ENCODE assay signal across 26 cellular contexts in the genomic region with DNA sequence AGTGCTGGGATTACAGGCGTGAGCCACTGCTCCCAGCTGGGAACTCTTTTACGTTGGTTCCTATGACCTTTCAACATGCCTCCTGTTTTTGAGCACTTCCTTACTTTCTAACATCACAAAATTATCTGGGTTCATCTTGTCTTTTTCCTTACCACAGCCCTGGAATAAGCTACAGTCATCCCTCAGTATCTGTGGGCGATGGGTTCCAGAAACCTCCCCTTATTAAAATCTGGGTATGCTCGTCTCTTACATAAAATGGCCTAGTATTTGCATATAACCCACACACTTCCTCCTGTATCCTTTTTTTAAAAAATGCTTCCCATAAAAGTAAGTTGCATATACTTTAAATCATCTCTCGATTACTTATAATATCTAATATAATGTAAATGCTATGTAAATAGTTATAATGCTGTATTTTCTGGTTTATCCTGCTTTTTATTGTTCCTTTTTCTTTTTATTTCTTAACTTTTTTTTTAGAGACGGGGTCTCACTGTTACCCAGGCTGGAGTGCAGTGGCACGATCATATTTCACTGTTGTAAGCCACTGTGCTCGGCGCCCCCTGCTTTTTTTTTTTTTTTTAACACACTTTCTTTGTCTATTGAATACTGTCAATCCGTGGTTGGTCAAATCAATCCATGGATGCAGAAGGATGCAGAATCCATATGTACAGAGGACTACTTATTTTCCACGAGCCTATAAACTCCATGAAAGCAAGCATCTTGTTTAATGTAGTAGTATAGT. TPM values are rescaled to one million over a fixed set of nuclear protein-coding genes. Genes with fewer than 3 reads are reported as not detected.
DNase-seq lines count a peak whose midpoint lies in the region; ATAC-seq and TF ChIP-seq lines count a peak whose summit lies in the region.
"Had no signal": no experiment of that assay in that cellular context is flagged by ENCODE, and none has a peak within 500 bp of the region (broad histone marks: within the 10 kb centered on the region; RNA-seq: fewer than 3 reads in every experiment).

No MANE protein-coding gene starts in this region.

- no peak overlapping the region for H3K4me3 ChIP-seq in HCT116 (replicated peaks in 1 of 2; ENCODE audit: low read depth in 1 of 2, low read length in 2 of 2)
- no peak overlapping the region for H3K4me3 ChIP-seq in neural progenitor cell
- H3K4me3 ChIP-seq: BLaER1 treated with 17β-estradiol and CSF1 and Interleukin-3, amounts not matched to agents 10 nM and 100 nM; coronary artery; spleen; stomach; tibial nerve had no signal

- no peaks in the 10 kb centered on the region for H3K9me2 ChIP-seq in HCT116 (ENCODE audit: insufficient read depth)

- H3K9ac ChIP-seq in HCT116 (ENCODE audit: low read length) (no peak overlapping the region), neural progenitor cell (no peak overlapping the region)

- intact Hi-C loops in activated CD4-positive, alpha-beta T cell treated with anti-CD3 and anti-CD28 coated beads for 36 hours (cut with DNase I, micrococcal nuclease): no loop called here
- intact Hi-C loops in HCT116 (cut with micrococcal nuclease): no loop called here

- RAD21 ChIA-PET in HCT116 (lab: Charles Lee; ENCODE audit: low non-redundant PET in 1 of 2, low total read pairs in 2 of 2, uncharacterized antibody in 2 of 2, unreplicated experiment in 2 of 2): no interaction called here

- H3K9me3 ChIP-seq in HCT116 (ENCODE audit: control insufficient read depth in 1 of 2, insufficient read depth in 1 of 2, low read depth in 1 of 2, low read length in 2 of 2): no peaks in the 10 kb centered on the region
- H3K9me3 ChIP-seq in T-helper 17 cell (ENCODE audit: control insufficient read depth, low read length, poor library complexity, severe bottlenecking): no peaks in the 10 kb centered on the region
- no peaks in the 10 kb centered on the region for H3K9me3 ChIP-seq in neural progenitor cell (ENCODE audit: low read depth)
- H3K9me3 ChIP-seq: BLaER1 treated with 17β-estradiol and CSF1 and Interleukin-3, amounts not matched to agents 10 nM and 100 nM; spleen; stomach; tibial nerve had no signal

- H3K79me2 ChIP-seq in HCT116 (ENCODE audit: insufficient read depth, low read length) (peaks cover 96% of the 10 kb centered on the region), neural progenitor cell (ENCODE audit: low read depth) (peaks cover 14% of the 10 kb centered on the region)

- no peak for TF ChIP-seq POLR2A in HCT116 (IDR thresholded peaks at IDR 0.05; ENCODE audit: borderline replicate concordance, extremely low read depth, insufficient read depth, insufficient read length)

- H3K4me2 ChIP-seq in HCT116 (ENCODE audit: low read length) (no peak overlapping the region), neural progenitor cell (no peak overlapping the region)

- no peaks in the 10 kb centered on the region for H3K4me1 ChIP-seq in HCT116 (ENCODE audit: control insufficient read depth in 1 of 2, insufficient read depth in 2 of 2, low read length in 2 of 2)
- H3K4me1 ChIP-seq in neural progenitor cell: no peaks in the 10 kb centered on the region
- H3K4me1 ChIP-seq: spleen, stomach had no signal

- peak; percentile 19 to 53 (median 29); a peak in 3 of 6 replicates for TF ChIP-seq CTCF in HCT116 (IDR thresholded peaks at IDR 0.05 in 2 of 3, conservative IDR thresholded peaks at IDR 0.05 in 1 of 3; ENCODE audit: borderline replicate concordance in 1 of 3, insufficient read depth in 1 of 3, low read depth in 2 of 3, low read length in 2 of 3)
- TF ChIP-seq CTCF in neural progenitor cell (IDR thresholded peaks at IDR 0.05): peak; percentile 11

- H3K4me1 Mint-ChIP-seq in activated CD4-positive, alpha-beta T cell treated with anti-CD3 and anti-CD28 coated beads for 36 hours: peaks cover 11% of the 10 kb centered on the region
- H3K4me1 Mint-ChIP-seq in T-helper 17 cell: peaks cover 6% of the 10 kb centered on the region
- H3K4me1 Mint-ChIP-seq in neural progenitor cell: no peaks in the 10 kb centered on the region

- 0 out of 2 replicates have a peak, but pooled peaks cover 2% of the 10 kb centered on the region for H4K20me1 ChIP-seq in HCT116 (ENCODE audit: insufficient read depth)
- H4K20me1 ChIP-seq in neural progenitor cell (ENCODE audit: low read depth): no peaks in the 10 kb centered on the region

- H3K27ac Mint-ChIP-seq in activated CD4-positive, alpha-beta T cell treated with anti-CD3 and anti-CD28 coated beads for 36 hours: peak overlapping the region; percentile 25
- H3K27ac Mint-ChIP-seq in T-helper 17 cell (peak overlapping the region; percentile 41), neural progenitor cell (no peak overlapping the region)
- H3K27ac Mint-ChIP-seq: activated CD4-positive, alpha-beta T cell treated with anti-CD3 and anti-CD28 coated beads, Interleukin-2, amount 10 ng/mL, durations not matched to agents 7 days and 5 days had no signal

- H3K4me3 Mint-ChIP-seq in activated CD4-positive, alpha-beta T cell treated with anti-CD3 and anti-CD28 coated beads for 36 hours: no peak overlapping the region
- H3K4me3 Mint-ChIP-seq in T-helper 17 cell (no peak overlapping the region), neural progenitor cell (no peak overlapping the region)
- H3K4me3 Mint-ChIP-seq: activated CD4-positive, alpha-beta T cell treated with anti-CD3 and anti-CD28 coated beads, Interleukin-2, amount 10 ng/mL, durations not matched to agents 7 days and 5 days had no signal

- BruUV-seq in HCT116 (replicated peaks; lab: Mats Ljungman, UMichigan): no TSS peak

- H3K27ac ChIP-seq in HCT116 (ENCODE audit: low read depth, low read length) (no peak overlapping the region), neural progenitor cell (no peak overlapping the region)
- H3K27ac ChIP-seq: coronary artery, spleen, stomach, tibial nerve had no signal

- H3K36me3 Mint-ChIP-seq in activated CD4-positive, alpha-beta T cell treated with anti-CD3 and anti-CD28 coated beads for 36 hours (ENCODE audit: low read depth): peaks cover 63% of the 10 kb centered on the region
- H3K36me3 Mint-ChIP-seq in T-helper 17 cell (ENCODE audit: low read depth) (peaks cover 5% of the 10 kb centered on the region), neural progenitor cell (peaks cover 12% of the 10 kb centered on the region)

- no peak for DNase-seq in activated CD4-positive, alpha-beta T cell treated with anti-CD3 and anti-CD28 coated beads for 36 hours
- no peak for DNase-seq in activated CD4-positive, alpha-beta T cell treated with anti-CD3 and anti-CD28 coated beads, Interleukin-2, amount 50 U/mL, for 1 hour
- DNase-seq in HCT116 (ENCODE audit: low read depth, low spot score): no peak
- no peak for DNase-seq in T-helper 17 cell
- no peak for DNase-seq in neural progenitor cell (ENCODE audit: low spot score)
- no peak for DNase-seq in NCI-H1105 (lab: John Stamatoyannopoulos, UW)
- DNase-seq: activated CD4-positive, alpha-beta T cell treated with anti-CD3 and anti-CD28 coated beads, Interleukin-2, amount 10 ng/mL, durations not matched to agents 7 days and 5 days; activated effector memory CD4-positive, alpha-beta T cell treated with anti-CD3 and anti-CD28 coated beads, Interleukin-2, amount 50 U/mL, for 16 hours; HCEC 1CT; mesenchymal stem cell; NCI-H1694; NCI-H748 treated with DMSO at 0.1 percent for 48 hours; occipital lobe; OCI-M1; retina; SHP77; spleen; stimulated activated CD4-positive, alpha-beta T cell treated with anti-CD3 and anti-CD28 coated beads, Interleukin-4, amount 100 ng/mL, for 24 hours; stomach; T-helper 1 cell had no signal

- POLR2A ChIA-PET in activated CD4-positive, alpha-beta T cell treated with anti-CD3 and anti-CD28 coated beads for 36 hours (lab: Charles Lee): no interaction called here
- POLR2A ChIA-PET in HCT116 (lab: Charles Lee): no interaction called here

- H3K27me3 ChIP-seq in HCT116 (ENCODE audit: insufficient read depth, low read length) (no peaks in the 10 kb centered on the region), neural progenitor cell (no peaks in the 10 kb centered on the region)
- H3K27me3 ChIP-seq: BLaER1 treated with 17β-estradiol and CSF1 and Interleukin-3, amounts not matched to agents 10 nM and 100 nM; spleen; stomach; tibial nerve had no signal

- H3K36me3 ChIP-seq in HCT116 (ENCODE audit: control insufficient read depth in 1 of 2, insufficient read depth in 2 of 2, low read length in 2 of 2) (peaks cover 47% of the 10 kb centered on the region in 2 experiments), neural progenitor cell (peaks cover 3% of the 10 kb centered on the region)

- H3K27me3 Mint-ChIP-seq in activated CD4-positive, alpha-beta T cell treated with anti-CD3 and anti-CD28 coated beads for 36 hours: no peaks in the 10 kb centered on the region
- H3K27me3 Mint-ChIP-seq in T-helper 17 cell (no peaks in the 10 kb centered on the region), neural progenitor cell (ENCODE audit: insufficient read depth, low read depth) (no peaks in the 10 kb centered on the region)
- H3K27me3 Mint-ChIP-seq: activated CD4-positive, alpha-beta T cell treated with anti-CD3 and anti-CD28 coated beads, Interleukin-2, amount 10 ng/mL, durations not matched to agents 7 days and 5 days; IgD-negative memory B cell had no signal

- H2AFZ ChIP-seq in HCT116 (ENCODE audit: low read depth, low read length, poor library complexity, severe bottlenecking) (no peak overlapping the region), neural progenitor cell (replicated peaks) (no peak overlapping the region)

- peak; percentile 22; the same call in 1 of the 2 replicates for TF ChIP-seq RAD21 in HCT116 (IDR thresholded peaks at IDR 0.05; ENCODE audit: low read depth)

- no peaks in the 10 kb centered on the region for H3F3A ChIP-seq in neural progenitor cell (ENCODE audit: low read depth)

- H3K9me3 Mint-ChIP-seq in activated CD4-positive, alpha-beta T cell treated with anti-CD3 and anti-CD28 coated beads for 36 hours (ENCODE audit: low read depth): no peaks in the 10 kb centered on the region
- no peaks in the 10 kb centered on the region for H3K9me3 Mint-ChIP-seq in neural progenitor cell
- H3K9me3 Mint-ChIP-seq: activated CD4-positive, alpha-beta T cell treated with anti-CD3 and anti-CD28 coated beads, Interleukin-2, amount 10 ng/mL, durations not matched to agents 7 days and 5 days; IgD-negative memory B cell had no signal

- ATAC-seq in activated CD4-positive, alpha-beta T cell treated with anti-CD3 and anti-CD28 coated beads for 36 hours: no peak
- ATAC-seq in HCT116 (peak; percentile 44; the same call in 1 of the 2 replicates), T-helper 17 cell (no peak), GM18498 (IDR thresholded peaks at IDR 0.05; ENCODE audit: unreplicated experiment) (no peak), HG02973 (IDR thresholded peaks at IDR 0.05; ENCODE audit: unreplicated experiment) (no peak)

- CTCF ChIA-PET in activated CD4-positive, alpha-beta T cell treated with anti-CD3 and anti-CD28 coated beads for 36 hours (lab: Charles Lee): interaction anchor here (0.6 to 0.7 kb wide), 2 partner anchors 9 to 28 kb away, joined by 3 read pairs; no protein-coding TSS in a partner anchor
- CTCF ChIA-PET in HCT116 (lab: Charles Lee): no interaction called here

RNA-seq across cellular contexts. Expression of gene RPF2, which starts 9.2 kb away (rescaled TPM):
- total RNA-seq in activated CD4-positive, alpha-beta T cell treated with anti-CD3 and anti-CD28 coated beads for 36 hours: 10 to 100 TPM; 64.5 to 71.4 TPM
- 55.9 TPM for total RNA-seq in HCT116 (2021; ENCODE audit: unreplicated experiment)
- polyA plus RNA-seq in HCT116 (2012): 17.3 and 17.8 TPM in 2 replicates
- 1 to 10 TPM; 8.1 to 9.1 TPM for total RNA-seq in T-helper 17 cell
- 27.3 and 51.9 TPM in 2 replicates for total RNA-seq in neural progenitor cell (ENCODE audit: low replicate concordance)

RNA-seq across cellular contexts. Expression of gene GTF3C6, which starts 32.5 kb away (rescaled TPM):
- total RNA-seq in activated CD4-positive, alpha-beta T cell treated with anti-CD3 and anti-CD28 coated beads for 36 hours: 100 to 1,000 TPM in 1 of 2 experiments, 10 to 100 TPM in 1; 93.0 to 106 TPM
- total RNA-seq in HCT116 (2021; ENCODE audit: unreplicated experiment): 32.0 TPM
- polyA plus RNA-seq in HCT116 (2012): 10.4 and 14.3 TPM in 2 replicates
- 10 to 100 TPM; 28.1 to 36.8 TPM for total RNA-seq in T-helper 17 cell
- 47.0 and 105 TPM in 2 replicates for total RNA-seq in neural progenitor cell (ENCODE audit: low replicate concordance)
